In the genomic region with DNA sequence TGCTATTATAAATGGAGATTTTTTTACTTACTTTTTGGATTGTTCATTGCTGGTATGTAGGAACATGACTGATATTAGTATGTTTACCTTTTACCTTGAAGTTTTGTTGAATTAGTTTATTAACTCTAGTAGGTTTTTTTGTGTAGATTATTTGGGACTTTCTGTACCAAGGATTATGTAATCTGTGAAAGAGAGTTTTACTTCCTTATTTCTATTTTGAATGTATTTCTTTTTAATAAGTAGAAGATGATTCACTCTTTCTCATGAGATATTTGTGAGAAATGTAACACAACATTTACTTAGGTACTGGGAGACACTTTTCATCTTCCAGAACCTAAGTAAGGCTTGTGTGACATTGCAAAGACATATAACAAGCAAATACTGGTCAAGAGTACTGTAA, we compare ENCODE assay signal across 23 cellular contexts.
"Had no signal": no experiment of that assay in that cellular context is flagged by ENCODE, and none has a peak within 500 bp of the region (broad histone marks: within the 10 kb centered on the region; RNA-seq: fewer than 3 reads in every experiment).

No MANE protein-coding gene starts in this region.

- DNase-seq: activated CD4-positive, alpha-beta T cell treated with anti-CD3 and anti-CD28 coated beads for 48 hours; activated CD4-positive, alpha-beta T cell treated with anti-CD3 and anti-CD28 coated beads, Interleukin-2, amount 50 U/mL, for 48 hours; activated CD8-positive, alpha-beta memory T cell treated with anti-CD3 and anti-CD28 coated beads for 24 hours; activated effector memory CD4-positive, alpha-beta T cell treated with Interleukin-2 at 50 U/mL for 16 hours; activated naive CD4-positive, alpha-beta T cell treated with Interleukin-2 at 50 U/mL for 16 hours; activated naive CD8-positive, alpha-beta T cell treated with anti-CD3 and anti-CD28 coated beads for 36 hours; adrenal gland; aorta; cerebellar nuclear complex; colonic mucosa; dorsolateral prefrontal cortex; effector memory CD4-positive, alpha-beta T cell; head of caudate nucleus; hippocampal formation; left cardiac atrium; left ventricle myocardium superior; right lobe of liver; stimulated activated CD4-positive, alpha-beta T cell treated with anti-CD3 and anti-CD28 coated beads, Interleukin-4, amount 100 ng/mL, for 1 hour; stimulated activated naive CD8-positive, alpha-beta T cell treated with anti-CD3 and anti-CD28 coated beads, Interleukin-15, Interleukin-2, amounts not matched to agents 100 U/mL and 50 U/mL, for 24 hours; testis; trophoblast cell; WERI-Rb-1 had no signal

- ATAC-seq: activated CD4-positive, CD25-positive, alpha-beta regulatory T cell treated with anti-CD3 and anti-CD28 coated beads, Interleukin-2, amount 50 U/mL, for 24 hours; left cardiac atrium; left ventricle myocardium superior; right lobe of liver; stimulated activated naive CD8-positive, alpha-beta T cell treated with anti-CD3 and anti-CD28 coated beads, Interleukin-15, Interleukin-2, amounts not matched to agents 100 U/mL and 50 U/mL, for 24 hours had no signal
